Comparison of ENCODE assay signal across 23 cellular contexts in genomic region chr16:84479716-84480450, GRCh38.
"Had no signal": no experiment of that assay in that cellular context is flagged by ENCODE, and none has a peak within 500 bp of the region (broad histone marks: within the 10 kb centered on the region; RNA-seq: fewer than 3 reads in every experiment).

No MANE protein-coding gene starts in this region.

- ATAC-seq: activated CD4-positive, alpha-beta T cell treated with anti-CD3 and anti-CD28 coated beads for 36 hours; effector memory CD8-positive, alpha-beta T cell; esophagus mucosa; left lung; sciatic nerve had no signal

- FAIRE-seq: colon, endothelial cell of umbilical vein, small intestine had no signal

- H3K4me3 Mint-ChIP-seq: activated CD4-positive, alpha-beta T cell treated with anti-CD3 and anti-CD28 coated beads for 36 hours; activated naive CD8-positive, alpha-beta T cell treated with anti-CD3 and anti-CD28 coated beads for 36 hours; central memory CD8-positive, alpha-beta T cell; effector memory CD8-positive, alpha-beta T cell; nephron had no signal

- H3K27ac ChIP-seq: breast epithelium, left lung, thoracic aorta had no signal

- H3K4me3 ChIP-seq: breast epithelium, dorsolateral prefrontal cortex, left lung, thoracic aorta had no signal

- H3K27ac Mint-ChIP-seq: activated CD4-positive, alpha-beta T cell treated with anti-CD3 and anti-CD28 coated beads for 36 hours; activated naive CD8-positive, alpha-beta T cell treated with anti-CD3 and anti-CD28 coated beads for 36 hours; effector memory CD8-positive, alpha-beta T cell; nephron had no signal

- H3K27me3 ChIP-seq: breast epithelium, dorsolateral prefrontal cortex, left lung had no signal

- H3K27me3 Mint-ChIP-seq: activated CD4-positive, alpha-beta T cell treated with anti-CD3 and anti-CD28 coated beads for 36 hours; activated naive CD8-positive, alpha-beta T cell treated with anti-CD3 and anti-CD28 coated beads for 36 hours; central memory CD8-positive, alpha-beta T cell; effector memory CD8-positive, alpha-beta T cell had no signal

- H3K4me1 ChIP-seq: breast epithelium, left lung had no signal

- H3K9me3 ChIP-seq: breast epithelium, left lung, thoracic aorta had no signal

- DNase-seq: activated CD4-positive, alpha-beta T cell treated with anti-CD3 and anti-CD28 coated beads for 36 hours; activated CD4-positive, alpha-beta T cell treated with anti-CD3 and anti-CD28 coated beads, Interleukin-2, amount 50 U/mL, for 4 hours; activated naive CD4-positive, alpha-beta T cell treated with Interleukin-2 at 50 U/mL for 16 hours; activated naive CD8-positive, alpha-beta T cell treated with anti-CD3 and anti-CD28 coated beads for 36 hours; effector memory CD8-positive, alpha-beta T cell; foreskin melanocyte; left lung; mammary epithelial cell; midbrain; small intestine; stimulated activated CD4-positive, alpha-beta T cell treated with anti-CD3 and anti-CD28 coated beads, Interleukin-2, amount 100 ng/mL, for 48 hours; stimulated activated CD8-positive, alpha-beta memory T cell treated with anti-CD3 and anti-CD28 coated beads, Interleukin-4, amount 100 ng/mL, for 48 hours; stimulated activated naive CD4-positive, alpha-beta T cell; T-helper 9 cell had no signal

- H3K36me3 ChIP-seq: breast epithelium had no signal

- H3K9me3 Mint-ChIP-seq: central memory CD8-positive, alpha-beta T cell; effector memory CD8-positive, alpha-beta T cell; nephron had no signal
